1 cellular context compared by ENCODE assay signal in the genomic region with DNA sequence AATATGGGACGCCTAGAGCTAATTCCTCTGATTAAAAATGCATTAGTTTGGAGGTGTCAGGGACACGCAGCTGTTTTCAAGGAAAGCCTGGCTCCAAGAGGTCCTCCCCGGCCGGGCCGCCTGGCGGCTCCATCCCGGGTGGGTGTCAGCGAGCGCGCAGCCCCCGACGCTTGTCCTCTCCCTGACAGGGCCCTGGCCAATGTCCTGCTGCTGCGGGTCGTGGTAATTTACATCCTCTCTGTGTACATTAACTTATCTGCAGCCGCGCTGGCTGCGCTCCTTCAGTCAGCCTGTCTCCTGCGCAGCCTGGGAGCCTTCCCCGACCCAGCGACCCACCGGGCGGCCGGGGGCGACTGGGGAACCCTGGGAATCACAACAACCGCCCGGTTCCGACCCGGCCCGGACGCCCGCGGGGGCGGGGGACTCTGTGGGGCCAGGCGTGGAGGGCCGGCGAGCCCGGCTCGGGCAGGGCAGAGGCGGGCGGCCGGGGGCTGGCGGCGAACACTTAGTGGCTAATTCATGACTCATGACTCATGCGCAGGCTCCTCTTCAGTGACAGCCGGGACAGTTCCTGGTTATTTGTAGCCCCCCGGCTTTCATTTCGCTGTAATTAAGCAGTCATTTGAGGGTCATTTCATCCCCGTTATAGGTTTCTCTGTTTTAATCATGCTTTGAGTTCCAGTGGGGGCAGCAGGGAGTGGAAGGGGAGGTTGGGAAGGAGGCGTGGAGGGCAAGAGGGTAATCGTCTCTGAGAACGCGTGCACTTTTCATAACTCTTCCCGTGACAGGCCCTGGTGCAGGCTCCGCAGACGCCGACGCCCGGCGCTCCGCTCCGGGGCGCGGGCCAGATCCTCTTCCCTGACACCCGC.
TF ChIP-seq lines count a peak whose summit lies in the region.

No MANE protein-coding gene starts in this region.

TF ChIP-seq in K562, 482 proteins besides CTCF, POLR2A, EP300 and RAD21 (continued from another document and continues in another):
- TF ChIP-seq, protein P1, sequence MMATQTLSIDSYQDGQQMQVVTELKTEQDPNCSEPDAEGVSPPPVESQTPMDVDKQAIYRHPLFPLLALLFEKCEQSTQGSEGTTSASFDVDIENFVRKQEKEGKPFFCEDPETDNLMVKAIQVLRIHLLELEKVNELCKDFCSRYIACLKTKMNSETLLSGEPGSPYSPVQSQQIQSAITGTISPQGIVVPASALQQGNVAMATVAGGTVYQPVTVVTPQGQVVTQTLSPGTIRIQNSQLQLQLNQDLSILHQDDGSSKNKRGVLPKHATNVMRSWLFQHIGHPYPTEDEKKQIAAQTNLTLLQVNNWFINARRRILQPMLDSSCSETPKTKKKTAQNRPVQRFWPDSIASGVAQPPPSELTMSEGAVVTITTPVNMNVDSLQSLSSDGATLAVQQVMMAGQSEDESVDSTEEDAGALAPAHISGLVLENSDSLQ (IDR thresholded peaks at IDR 0.05), result peak; percentile 77
- 0 out of 2 replicates have a peak, but pooled peaks have one; percentile 18 for TF ChIP-seq FOXJ2 (tag; IDR thresholded peaks at IDR 0.05)
- TF ChIP-seq KLF16 (IDR thresholded peaks at IDR 0.05), result no peak
- TF ChIP-seq ZKSCAN3 (CRISPR knock-in tag; IDR thresholded peaks at IDR 0.05), result no peak
- TF ChIP-seq, protein P2, sequence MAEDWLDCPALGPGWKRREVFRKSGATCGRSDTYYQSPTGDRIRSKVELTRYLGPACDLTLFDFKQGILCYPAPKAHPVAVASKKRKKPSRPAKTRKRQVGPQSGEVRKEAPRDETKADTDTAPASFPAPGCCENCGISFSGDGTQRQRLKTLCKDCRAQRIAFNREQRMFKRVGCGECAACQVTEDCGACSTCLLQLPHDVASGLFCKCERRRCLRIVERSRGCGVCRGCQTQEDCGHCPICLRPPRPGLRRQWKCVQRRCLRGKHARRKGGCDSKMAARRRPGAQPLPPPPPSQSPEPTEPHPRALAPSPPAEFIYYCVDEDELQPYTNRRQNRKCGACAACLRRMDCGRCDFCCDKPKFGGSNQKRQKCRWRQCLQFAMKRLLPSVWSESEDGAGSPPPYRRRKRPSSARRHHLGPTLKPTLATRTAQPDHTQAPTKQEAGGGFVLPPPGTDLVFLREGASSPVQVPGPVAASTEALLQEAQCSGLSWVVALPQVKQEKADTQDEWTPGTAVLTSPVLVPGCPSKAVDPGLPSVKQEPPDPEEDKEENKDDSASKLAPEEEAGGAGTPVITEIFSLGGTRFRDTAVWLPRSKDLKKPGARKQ (CRISPR knock-in tag; IDR thresholded peaks at IDR 0.05), result no peak
- TF ChIP-seq ZBTB1 (CRISPR knock-in tag; IDR thresholded peaks at IDR 0.05; ENCODE audit: borderline replicate concordance, low read depth), result no peak
- TF ChIP-seq, protein P3, sequence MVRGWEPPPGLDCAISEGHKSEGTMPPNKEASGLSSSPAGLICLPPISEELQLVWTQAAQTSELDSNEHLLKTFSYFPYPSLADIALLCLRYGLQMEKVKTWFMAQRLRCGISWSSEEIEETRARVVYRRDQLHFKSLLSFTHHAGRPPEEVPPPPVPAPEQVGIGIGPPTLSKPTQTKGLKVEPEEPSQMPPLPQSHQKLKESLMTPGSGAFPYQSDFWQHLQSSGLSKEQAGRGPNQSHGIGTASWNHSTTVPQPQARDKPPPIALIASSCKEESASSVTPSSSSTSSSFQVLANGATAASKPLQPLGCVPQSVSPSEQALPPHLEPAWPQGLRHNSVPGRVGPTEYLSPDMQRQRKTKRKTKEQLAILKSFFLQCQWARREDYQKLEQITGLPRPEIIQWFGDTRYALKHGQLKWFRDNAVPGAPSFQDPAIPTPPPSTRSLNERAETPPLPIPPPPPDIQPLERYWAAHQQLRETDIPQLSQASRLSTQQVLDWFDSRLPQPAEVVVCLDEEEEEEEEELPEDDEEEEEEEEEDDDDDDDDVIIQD (CRISPR knock-in tag; IDR thresholded peaks at IDR 0.05), result no peak
- TF ChIP-seq ZNF830 (CRISPR knock-in tag; IDR thresholded peaks at IDR 0.05), result no peak
- no peak for TF ChIP-seq SP1 (CRISPR knock-in tag; IDR thresholded peaks at IDR 0.05)
- no peak for TF ChIP-seq CBX5 (IDR thresholded peaks at IDR 0.05; ENCODE audit: borderline replicate concordance, low read depth)
- no peak for TF ChIP-seq CEBPB (tag; IDR thresholded peaks at IDR 0.05)
- TF ChIP-seq ZNF224 (CRISPR knock-in tag; IDR thresholded peaks at IDR 0.05), result no peak
- 0 out of 2 replicates have a peak, but pooled peaks have one; percentile 18 for TF ChIP-seq TOE1 (IDR thresholded peaks at IDR 0.05; ENCODE audit: borderline replicate concordance)
- no peak for TF ChIP-seq TOE1 (CRISPR knock-in tag; IDR thresholded peaks at IDR 0.05; ENCODE audit: borderline replicate concordance, low read depth)
- peak; percentile 74 for TF ChIP-seq HNRNPLL (IDR thresholded peaks at IDR 0.05; ENCODE audit: low read depth, low read length, poor library complexity, severe bottlenecking)
- TF ChIP-seq, protein P4, sequence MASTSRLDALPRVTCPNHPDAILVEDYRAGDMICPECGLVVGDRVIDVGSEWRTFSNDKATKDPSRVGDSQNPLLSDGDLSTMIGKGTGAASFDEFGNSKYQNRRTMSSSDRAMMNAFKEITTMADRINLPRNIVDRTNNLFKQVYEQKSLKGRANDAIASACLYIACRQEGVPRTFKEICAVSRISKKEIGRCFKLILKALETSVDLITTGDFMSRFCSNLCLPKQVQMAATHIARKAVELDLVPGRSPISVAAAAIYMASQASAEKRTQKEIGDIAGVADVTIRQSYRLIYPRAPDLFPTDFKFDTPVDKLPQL (IDR thresholded peaks at IDR 0.05; ENCODE audit: extremely low read depth, insufficient read length), result no peak
- TF ChIP-seq RBM14 (IDR thresholded peaks at IDR 0.05; ENCODE audit: borderline replicate concordance, insufficient read depth, low read depth, low read length), result no peak
- TF ChIP-seq BACH1 (tag; IDR thresholded peaks at IDR 0.05), result no peak
- TF ChIP-seq RB1 (IDR thresholded peaks at IDR 0.05; ENCODE audit: low read depth), result no peak
- TF ChIP-seq ZNF79 (CRISPR knock-in tag; IDR thresholded peaks at IDR 0.05; ENCODE audit: low read depth), result no peak
- no peak for TF ChIP-seq MTA1 (IDR thresholded peaks at IDR 0.05; ENCODE audit: borderline replicate concordance)
- TF ChIP-seq ZNF57 (CRISPR knock-in tag; IDR thresholded peaks at IDR 0.05), result no peak
- TF ChIP-seq, protein P5, sequence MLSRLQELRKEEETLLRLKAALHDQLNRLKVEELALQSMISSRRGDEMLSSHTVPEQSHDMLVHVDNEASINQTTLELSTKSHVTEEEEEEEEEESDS (CRISPR knock-in tag; IDR thresholded peaks at IDR 0.05), result no peak
- TF ChIP-seq DMBX1 (CRISPR knock-in tag; IDR thresholded peaks at IDR 0.05; ENCODE audit: borderline replicate concordance), result no peak; the same call in 1 of the 2 replicates
- no peak for TF ChIP-seq PHTF2 (CRISPR knock-in tag; IDR thresholded peaks at IDR 0.05)
- no peak for TF ChIP-seq MAFG (tag; conservative IDR thresholded peaks at IDR 0.05)
- TF ChIP-seq ZC3H8 (IDR thresholded peaks at IDR 0.05), result no peak
- peak; percentile 96 for TF ChIP-seq L3MBTL2 (IDR thresholded peaks at IDR 0.05)
- TF ChIP-seq STAT5B (CRISPR knock-in tag; IDR thresholded peaks at IDR 0.05), result no peak
- peak; percentile 78 for TF ChIP-seq SMAD4 (CRISPR knock-in tag; conservative IDR thresholded peaks at IDR 0.05)
- TF ChIP-seq KDM1A (IDR thresholded peaks at IDR 0.05), result no peak
- no peak for TF ChIP-seq ZNF316 (IDR thresholded peaks at IDR 0.05)
- TF ChIP-seq ELF4 (CRISPR knock-in tag; IDR thresholded peaks at IDR 0.05), result no peak
- no peak for TF ChIP-seq MEF2A (IDR thresholded peaks at IDR 0.05; ENCODE audit: control insufficient read depth, low read depth, low read length)
- TF ChIP-seq SMARCA5 (IDR thresholded peaks at IDR 0.05), result no peak
- TF ChIP-seq, protein P6, sequence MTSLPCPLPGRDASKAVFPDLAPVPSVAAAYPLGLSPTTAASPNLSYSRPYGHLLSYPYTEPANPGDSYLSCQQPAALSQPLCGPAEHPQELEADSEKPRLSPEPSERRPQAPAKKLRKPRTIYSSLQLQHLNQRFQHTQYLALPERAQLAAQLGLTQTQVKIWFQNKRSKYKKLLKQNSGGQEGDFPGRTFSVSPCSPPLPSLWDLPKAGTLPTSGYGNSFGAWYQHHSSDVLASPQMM (CRISPR knock-in tag; IDR thresholded peaks at IDR 0.05), result no peak
- TF ChIP-seq ZNF263 (CRISPR knock-in tag; IDR thresholded peaks at IDR 0.05; ENCODE audit: borderline replicate concordance), result 0 out of 2 replicates have a peak, but pooled peaks have one; percentile 22
- TF ChIP-seq ZNF143 (CRISPR knock-in tag; IDR thresholded peaks at IDR 0.05), result no peak
- no peak for TF ChIP-seq RHOXF2B (CRISPR knock-in tag; conservative IDR thresholded peaks at IDR 0.05)
- TF ChIP-seq NFIC (IDR thresholded peaks at IDR 0.05), result 0 out of 2 replicates have a peak, but pooled peaks have one; percentile 3
- TF ChIP-seq, protein P7, sequence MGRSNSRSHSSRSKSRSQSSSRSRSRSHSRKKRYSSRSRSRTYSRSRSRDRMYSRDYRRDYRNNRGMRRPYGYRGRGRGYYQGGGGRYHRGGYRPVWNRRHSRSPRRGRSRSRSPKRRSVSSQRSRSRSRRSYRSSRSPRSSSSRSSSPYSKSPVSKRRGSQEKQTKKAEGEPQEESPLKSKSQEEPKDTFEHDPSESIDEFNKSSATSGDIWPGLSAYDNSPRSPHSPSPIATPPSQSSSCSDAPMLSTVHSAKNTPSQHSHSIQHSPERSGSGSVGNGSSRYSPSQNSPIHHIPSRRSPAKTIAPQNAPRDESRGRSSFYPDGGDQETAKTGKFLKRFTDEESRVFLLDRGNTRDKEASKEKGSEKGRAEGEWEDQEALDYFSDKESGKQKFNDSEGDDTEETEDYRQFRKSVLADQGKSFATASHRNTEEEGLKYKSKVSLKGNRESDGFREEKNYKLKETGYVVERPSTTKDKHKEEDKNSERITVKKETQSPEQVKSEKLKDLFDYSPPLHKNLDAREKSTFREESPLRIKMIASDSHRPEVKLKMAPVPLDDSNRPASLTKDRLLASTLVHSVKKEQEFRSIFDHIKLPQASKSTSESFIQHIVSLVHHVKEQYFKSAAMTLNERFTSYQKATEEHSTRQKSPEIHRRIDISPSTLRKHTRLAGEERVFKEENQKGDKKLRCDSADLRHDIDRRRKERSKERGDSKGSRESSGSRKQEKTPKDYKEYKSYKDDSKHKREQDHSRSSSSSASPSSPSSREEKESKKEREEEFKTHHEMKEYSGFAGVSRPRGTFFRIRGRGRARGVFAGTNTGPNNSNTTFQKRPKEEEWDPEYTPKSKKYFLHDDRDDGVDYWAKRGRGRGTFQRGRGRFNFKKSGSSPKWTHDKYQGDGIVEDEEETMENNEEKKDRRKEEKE (IDR thresholded peaks at IDR 0.05; ENCODE audit: borderline replicate concordance in 1 of 2, control insufficient read depth in 1 of 2, low read depth in 2 of 2, low read length in 1 of 2), result no peak
- TF ChIP-seq HNRNPL (IDR thresholded peaks at IDR 0.05; ENCODE audit: low read depth, low read length), result no peak
- TF ChIP-seq MCM3 (IDR thresholded peaks at IDR 0.05), result no peak
- no peak for TF ChIP-seq TGIF2 (CRISPR knock-in tag; IDR thresholded peaks at IDR 0.05)
- TF ChIP-seq ARID1B (IDR thresholded peaks at IDR 0.05), result no peak
- peak; percentile 93 for TF ChIP-seq POLR2G (IDR thresholded peaks at IDR 0.05; ENCODE audit: low read depth, low read length)
- no peak for TF ChIP-seq NFE2L1 (tag; IDR thresholded peaks at IDR 0.05; ENCODE audit: borderline replicate concordance, low read depth)
- no peak for TF ChIP-seq RBM25 (IDR thresholded peaks at IDR 0.05; ENCODE audit: low read depth, low read length, severe bottlenecking)
- TF ChIP-seq, protein P8, sequence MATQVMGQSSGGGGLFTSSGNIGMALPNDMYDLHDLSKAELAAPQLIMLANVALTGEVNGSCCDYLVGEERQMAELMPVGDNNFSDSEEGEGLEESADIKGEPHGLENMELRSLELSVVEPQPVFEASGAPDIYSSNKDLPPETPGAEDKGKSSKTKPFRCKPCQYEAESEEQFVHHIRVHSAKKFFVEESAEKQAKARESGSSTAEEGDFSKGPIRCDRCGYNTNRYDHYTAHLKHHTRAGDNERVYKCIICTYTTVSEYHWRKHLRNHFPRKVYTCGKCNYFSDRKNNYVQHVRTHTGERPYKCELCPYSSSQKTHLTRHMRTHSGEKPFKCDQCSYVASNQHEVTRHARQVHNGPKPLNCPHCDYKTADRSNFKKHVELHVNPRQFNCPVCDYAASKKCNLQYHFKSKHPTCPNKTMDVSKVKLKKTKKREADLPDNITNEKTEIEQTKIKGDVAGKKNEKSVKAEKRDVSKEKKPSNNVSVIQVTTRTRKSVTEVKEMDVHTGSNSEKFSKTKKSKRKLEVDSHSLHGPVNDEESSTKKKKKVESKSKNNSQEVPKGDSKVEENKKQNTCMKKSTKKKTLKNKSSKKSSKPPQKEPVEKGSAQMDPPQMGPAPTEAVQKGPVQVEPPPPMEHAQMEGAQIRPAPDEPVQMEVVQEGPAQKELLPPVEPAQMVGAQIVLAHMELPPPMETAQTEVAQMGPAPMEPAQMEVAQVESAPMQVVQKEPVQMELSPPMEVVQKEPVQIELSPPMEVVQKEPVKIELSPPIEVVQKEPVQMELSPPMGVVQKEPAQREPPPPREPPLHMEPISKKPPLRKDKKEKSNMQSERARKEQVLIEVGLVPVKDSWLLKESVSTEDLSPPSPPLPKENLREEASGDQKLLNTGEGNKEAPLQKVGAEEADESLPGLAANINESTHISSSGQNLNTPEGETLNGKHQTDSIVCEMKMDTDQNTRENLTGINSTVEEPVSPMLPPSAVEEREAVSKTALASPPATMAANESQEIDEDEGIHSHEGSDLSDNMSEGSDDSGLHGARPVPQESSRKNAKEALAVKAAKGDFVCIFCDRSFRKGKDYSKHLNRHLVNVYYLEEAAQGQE (CRISPR knock-in tag; IDR thresholded peaks at IDR 0.05; ENCODE audit: low read depth), result no peak
- 0 out of 2 replicates have a peak, but pooled peaks have one; percentile 15 for TF ChIP-seq POLR2AphosphoS5 (IDR thresholded peaks at IDR 0.05; ENCODE audit: control insufficient read depth, insufficient read depth, low read depth, low read length)
- no peak for TF ChIP-seq TBP (optimal IDR thresholded peaks at IDR 0.05; ENCODE audit: low read depth, low read length)
- TF ChIP-seq, protein P9, sequence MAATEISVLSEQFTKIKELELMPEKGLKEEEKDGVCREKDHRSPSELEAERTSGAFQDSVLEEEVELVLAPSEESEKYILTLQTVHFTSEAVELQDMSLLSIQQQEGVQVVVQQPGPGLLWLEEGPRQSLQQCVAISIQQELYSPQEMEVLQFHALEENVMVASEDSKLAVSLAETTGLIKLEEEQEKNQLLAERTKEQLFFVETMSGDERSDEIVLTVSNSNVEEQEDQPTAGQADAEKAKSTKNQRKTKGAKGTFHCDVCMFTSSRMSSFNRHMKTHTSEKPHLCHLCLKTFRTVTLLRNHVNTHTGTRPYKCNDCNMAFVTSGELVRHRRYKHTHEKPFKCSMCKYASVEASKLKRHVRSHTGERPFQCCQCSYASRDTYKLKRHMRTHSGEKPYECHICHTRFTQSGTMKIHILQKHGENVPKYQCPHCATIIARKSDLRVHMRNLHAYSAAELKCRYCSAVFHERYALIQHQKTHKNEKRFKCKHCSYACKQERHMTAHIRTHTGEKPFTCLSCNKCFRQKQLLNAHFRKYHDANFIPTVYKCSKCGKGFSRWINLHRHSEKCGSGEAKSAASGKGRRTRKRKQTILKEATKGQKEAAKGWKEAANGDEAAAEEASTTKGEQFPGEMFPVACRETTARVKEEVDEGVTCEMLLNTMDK (IDR thresholded peaks at IDR 0.05; ENCODE audit: borderline replicate concordance, insufficient read depth, low read depth, low read length, poor library complexity, severe bottlenecking), result peak; percentile 9
- no peak for TF ChIP-seq ELF1 (tag; IDR thresholded peaks at IDR 0.05)
